ENCODE assay signal across 8 cellular contexts in genomic region chr1:226643701-226644540, GRCh38.
DNase-seq lines count a peak whose midpoint lies in the region; ATAC-seq, FAIRE-seq and TF ChIP-seq lines count a peak whose summit lies in the region.

No MANE protein-coding gene starts in this region.

- no peak for TF ChIP-seq CTCF in bronchial epithelial cell (IDR thresholded peaks at IDR 0.05; ENCODE audit: insufficient read depth, low read length, severe bottlenecking)

- no peak overlapping the region for H3K4me3 ChIP-seq in bronchial epithelial cell (ENCODE audit: low read depth, low read length)

- ATAC-seq in stimulated activated naive CD8-positive, alpha-beta T cell treated with anti-CD3 and anti-CD28 coated beads, Interleukin-15, Interleukin-2, amounts not matched to agents 100 U/mL and 50 U/mL, for 24 hours = peak; percentile 9
- ATAC-seq in GM21825 (IDR thresholded peaks at IDR 0.05; ENCODE audit: unreplicated experiment) = no peak

- FAIRE-seq in HTR-8/SVneo (lab: Jason Lieb, UNC) (peak; percentile 82), bronchial epithelial cell (lab: Jason Lieb, UNC) (peak; percentile 28)

- no peaks in the 10 kb centered on the region for H3K27me3 ChIP-seq in bronchial epithelial cell (ENCODE audit: control insufficient read depth, insufficient read depth, low read length)

- H3K36me3 ChIP-seq in bronchial epithelial cell (ENCODE audit: control insufficient read depth, insufficient read depth, low read length) = peaks cover 5% of the 10 kb centered on the region

- DNase-seq in stimulated activated CD4-positive, alpha-beta T cell treated with anti-CD3 and anti-CD28 coated beads, Interleukin-1b, Interleukin-23, amount 100 ng/mL, for 48 hours = peak; percentile 32
- no peak for DNase-seq in stimulated activated CD4-positive, alpha-beta T cell treated with anti-CD3 and anti-CD28 coated beads, Interleukin-2, amount 100 ng/mL, for 48 hours
- DNase-seq in HTR-8/SVneo (ENCODE audit: insufficient read length, low spot score) (no peak), bronchial epithelial cell (ENCODE audit: low read depth) (no peak), 8988T (no peak), HuH-7 (ENCODE audit: low spot score) (no peak)
- peak; percentile 52 for DNase-seq in stimulated activated naive CD8-positive, alpha-beta T cell treated with anti-CD3 and anti-CD28 coated beads, Interleukin-15, Interleukin-2, amounts not matched to agents 100 U/mL and 50 U/mL, for 24 hours

Comparison
In these comparisons a context has a peak if more than half of its experiments do, and no peak if none do; other contexts are left out.
1. DNase-seq: peak in stimulated activated CD4-positive, alpha-beta T cell treated with anti-CD3 and anti-CD28 coated beads, Interleukin-1b, Interleukin-23, amount 100 ng/mL, for 48 hours (single experiment) and stimulated activated naive CD8-positive, alpha-beta T cell treated with anti-CD3 and anti-CD28 coated beads, Interleukin-15, Interleukin-2, amounts not matched to agents 100 U/mL and 50 U/mL, for 24 hours (single experiment); none in stimulated activated CD4-positive, alpha-beta T cell treated with anti-CD3 and anti-CD28 coated beads, Interleukin-2, amount 100 ng/mL, for 48 hours (0 of 2), HTR-8/SVneo (single experiment), bronchial epithelial cell (single experiment), 8988T (single experiment) and HuH-7 (single experiment).